9 cellular contexts compared by ENCODE assay signal in genomic region chr5:177474094-177474493, GRCh38. TPM values are rescaled to one million over a fixed set of nuclear protein-coding genes. Genes with fewer than 3 reads are reported as not detected.
A peak's percentile ranks its signal among the peaks of the same experiment; 100 is the strongest.
DNase-seq lines count a peak whose midpoint lies in the region; ATAC-seq and TF ChIP-seq lines count a peak whose summit lies in the region.
"Had no signal": no experiment of that assay in that cellular context is flagged by ENCODE, and none has a peak within 500 bp of the region (broad histone marks: within the 10 kb centered on the region; RNA-seq: fewer than 3 reads in every experiment).

No MANE protein-coding gene starts in this region.

- H3K4me1 Mint-ChIP-seq in activated CD4-positive, alpha-beta T cell treated with anti-CD3 and anti-CD28 coated beads, Interleukin-2, amount 10 ng/mL, durations not matched to agents 24 days and 14 days = peaks cover 35% of the 10 kb centered on the region
- H3K4me1 Mint-ChIP-seq in stimulated activated memory B cell treated with anti-CD40 and anti-IgM and Interleukin-4, amounts not matched to agents 10 μg/mL and 1 μg/mL and 100 μg/mL, for 72 hours = peaks cover 38% of the 10 kb centered on the region

- H3K27me3 Mint-ChIP-seq in activated CD4-positive, alpha-beta T cell treated with anti-CD3 and anti-CD28 coated beads, Interleukin-2, amount 10 ng/mL, durations not matched to agents 24 days and 14 days = peaks cover 8% of the 10 kb centered on the region
- H3K27me3 Mint-ChIP-seq in stimulated activated memory B cell treated with anti-CD40 and anti-IgM and Interleukin-4, amounts not matched to agents 10 μg/mL and 1 μg/mL and 100 μg/mL, for 72 hours = peaks cover 32% of the 10 kb centered on the region

- H3K4me3 Mint-ChIP-seq in activated CD4-positive, alpha-beta T cell treated with anti-CD3 and anti-CD28 coated beads, Interleukin-2, amount 10 ng/mL, durations not matched to agents 24 days and 14 days = peak overlapping the region; percentile 85
- H3K4me3 Mint-ChIP-seq in stimulated activated memory B cell treated with anti-CD40 and anti-IgM and Interleukin-4, amounts not matched to agents 10 μg/mL and 1 μg/mL and 100 μg/mL, for 72 hours = peak overlapping the region; percentile 73

- DNase-seq in activated CD4-positive, alpha-beta T cell treated with anti-CD3 and anti-CD28 coated beads, Interleukin-2, amount 10 ng/mL, durations not matched to agents 24 days and 14 days = no peak
- no peak for DNase-seq in activated CD4-positive, alpha-beta T cell treated with anti-CD3 and anti-CD28 coated beads for 1 hour
- DNase-seq in hepatic stellate cell (ENCODE audit: low spot score) (peak; percentile 53), SHP77 treated with DMSO at 0.1 percent for 48 hours (lab: John Stamatoyannopoulos, UW) (no peak)
- no peak for DNase-seq in NK-92 treated with Interleukin-12 subunit alpha and Interleukin-12 subunit beta, amount 100 ng/mL, for 24 hours (lab: John Stamatoyannopoulos, UW)
- DNase-seq in stimulated activated CD4-positive, alpha-beta T cell treated with anti-CD3 and anti-CD28 coated beads, Interleukin-2, amount 100 ng/mL, for 24 hours = no peak
- DNase-seq: NCI-H1436 had no signal

- no peaks in the 10 kb centered on the region for H3K9me3 Mint-ChIP-seq in activated CD4-positive, alpha-beta T cell treated with anti-CD3 and anti-CD28 coated beads, Interleukin-2, amount 10 ng/mL, durations not matched to agents 24 days and 14 days
- H3K9me3 Mint-ChIP-seq in stimulated activated memory B cell treated with anti-CD40 and anti-IgM and Interleukin-4, amounts not matched to agents 10 μg/mL and 1 μg/mL and 100 μg/mL, for 72 hours = no peaks in the 10 kb centered on the region

- TF ChIP-seq CTCF in VCaP (conservative IDR thresholded peaks at IDR 0.05) = no peak

- ATAC-seq in stimulated activated memory B cell treated with anti-CD40 and anti-IgM and Interleukin-4, amounts not matched to agents 10 μg/mL and 1 μg/mL and 100 μg/mL, for 72 hours = no peak

- peaks cover 5% of the 10 kb centered on the region for H3K36me3 Mint-ChIP-seq in activated CD4-positive, alpha-beta T cell treated with anti-CD3 and anti-CD28 coated beads, Interleukin-2, amount 10 ng/mL, durations not matched to agents 24 days and 14 days (ENCODE audit: low read depth)
- H3K36me3 Mint-ChIP-seq in stimulated activated memory B cell treated with anti-CD40 and anti-IgM and Interleukin-4, amounts not matched to agents 10 μg/mL and 1 μg/mL and 100 μg/mL, for 72 hours = no peaks in the 10 kb centered on the region

- peak overlapping the region; percentile 84 for H3K27ac Mint-ChIP-seq in activated CD4-positive, alpha-beta T cell treated with anti-CD3 and anti-CD28 coated beads, Interleukin-2, amount 10 ng/mL, durations not matched to agents 24 days and 14 days
- H3K27ac Mint-ChIP-seq in stimulated activated memory B cell treated with anti-CD40 and anti-IgM and Interleukin-4, amounts not matched to agents 10 μg/mL and 1 μg/mL and 100 μg/mL, for 72 hours = peak overlapping the region; percentile 18

- intact Hi-C loops in activated CD4-positive, alpha-beta T cell treated with anti-CD3 and anti-CD28 coated beads, Interleukin-2, amount 10 ng/mL, durations not matched to agents 24 days and 14 days (cut with micrococcal nuclease) = no loop called here

- H3K27ac ChIP-seq in VCaP = peak overlapping the region; percentile 94; the same call in 1 of the 2 replicates

RNA-seq across cellular contexts. Expression of gene DBN1, which starts 0.7 kb away (rescaled TPM):
- total RNA-seq in activated CD4-positive, alpha-beta T cell treated with anti-CD3 and anti-CD28 coated beads, Interleukin-2, amount 10 ng/mL, durations not matched to agents 24 days and 14 days = 22.0 and 23.5 TPM in 2 replicates

RNA-seq across cellular contexts. Expression of gene PDLIM7, which starts 23.3 kb away (rescaled TPM):
- 64.9 and 65.3 TPM in 2 replicates for total RNA-seq in activated CD4-positive, alpha-beta T cell treated with anti-CD3 and anti-CD28 coated beads, Interleukin-2, amount 10 ng/mL, durations not matched to agents 24 days and 14 days

RNA-seq across cellular contexts. Expression of gene PRR7, which starts 27.5 kb away (rescaled TPM):
- 13.6 TPM in 2 replicates for total RNA-seq in activated CD4-positive, alpha-beta T cell treated with anti-CD3 and anti-CD28 coated beads, Interleukin-2, amount 10 ng/mL, durations not matched to agents 24 days and 14 days

RNA-seq across cellular contexts. Expression of gene DOK3, which starts 35.5 kb away (rescaled TPM):
- total RNA-seq in activated CD4-positive, alpha-beta T cell treated with anti-CD3 and anti-CD28 coated beads, Interleukin-2, amount 10 ng/mL, durations not matched to agents 24 days and 14 days = 4.5 and 5.2 TPM in 2 replicates

RNA-seq across cellular contexts. Expression of gene DDX41, which starts 42.7 kb away (rescaled TPM):
- total RNA-seq in activated CD4-positive, alpha-beta T cell treated with anti-CD3 and anti-CD28 coated beads, Interleukin-2, amount 10 ng/mL, durations not matched to agents 24 days and 14 days = 157 and 172 TPM in 2 replicates
